9 cellular contexts compared by ENCODE assay signal in genomic region chr3:9028134-9028533, GRCh38.
DNase-seq lines count a peak whose midpoint lies in the region; ATAC-seq and TF ChIP-seq lines count a peak whose summit lies in the region.
"Had no signal": no experiment of that assay in that cellular context is flagged by ENCODE, and none has a peak within 500 bp of the region (broad histone marks: within the 10 kb centered on the region; RNA-seq: fewer than 3 reads in every experiment).

No MANE protein-coding gene starts in this region.

- DNase-seq in AG08395 (ENCODE audit: low spot score) (peak; percentile 64), NCI-H2171 (lab: John Stamatoyannopoulos, UW) (peak; percentile 11), fibroblast of mammary gland (ENCODE audit: low read depth) (peak; percentile 63), neural crest cell (ENCODE audit: low read depth, low spot score) (no peak), esophagus squamous epithelium (lab: John Stamatoyannopoulos, UW) (no peak)

- peaks cover 6% of the 10 kb centered on the region for H3K4me1 Mint-ChIP-seq in neural crest cell
- H3K4me1 Mint-ChIP-seq: B cell had no signal

- H3K4me3 Mint-ChIP-seq in neural crest cell: no peak overlapping the region
- H3K4me3 Mint-ChIP-seq: B cell had no signal

- TF ChIP-seq POLR2A in esophagus squamous epithelium (IDR thresholded peaks at IDR 0.05): no peak

- peaks cover 17% of the 10 kb centered on the region for H3K36me3 Mint-ChIP-seq in neural crest cell (ENCODE audit: low read depth)

- no peak for ATAC-seq in GM18861 (IDR thresholded peaks at IDR 0.05; ENCODE audit: unreplicated experiment)
- no peak for ATAC-seq in GM21723 (IDR thresholded peaks at IDR 0.05; ENCODE audit: unreplicated experiment)
- no peak for ATAC-seq in HG02759 (IDR thresholded peaks at IDR 0.05; ENCODE audit: unreplicated experiment)

- H3K36me3 ChIP-seq in esophagus squamous epithelium: peaks cover 0 to 24% (median 0%) of the 10 kb centered on the region in 3 donors

- peaks cover 0 to 15% (median 0%) of the 10 kb centered on the region in 3 donors for H3K4me1 ChIP-seq in esophagus squamous epithelium

- H3K27ac ChIP-seq in esophagus squamous epithelium: no peak overlapping the region

- H3K9me3 ChIP-seq in esophagus squamous epithelium: no peaks in the 10 kb centered on the region

- WGBS in esophagus squamous epithelium, 2 donors: 19 to 28% methylated on average over 5 of the region's 5 CpGs

- peak overlapping the region; percentile 45 for H3K27ac Mint-ChIP-seq in neural crest cell (ENCODE audit: unreplicated experiment)
- H3K27ac Mint-ChIP-seq: B cell had no signal

- H3K27me3 ChIP-seq in esophagus squamous epithelium: no peaks in the 10 kb centered on the region

- no peaks in the 10 kb centered on the region for H3K27me3 Mint-ChIP-seq in neural crest cell (ENCODE audit: low read depth)

- H3K4me3 ChIP-seq in fibroblast of mammary gland (ENCODE audit: control insufficient read depth, low read depth, low read length) (no peak overlapping the region), esophagus squamous epithelium (no peak overlapping the region)

- TF ChIP-seq CTCF in fibroblast of mammary gland (conservative IDR thresholded peaks at IDR 0.05; ENCODE audit: control insufficient read depth, insufficient read depth, low read depth, low read length): no peak
- no peak for TF ChIP-seq CTCF in neural crest cell (conservative IDR thresholded peaks at IDR 0.05)
- TF ChIP-seq CTCF in esophagus squamous epithelium (IDR thresholded peaks at IDR 0.05): no peak

- H3K9me3 Mint-ChIP-seq in neural crest cell: no peaks in the 10 kb centered on the region

- intact Hi-C loops in esophagus squamous epithelium (cut with DNase I): no loop called here

Comparison
In these comparisons a context has a peak if more than half of its experiments do, and no peak if none do; other contexts are left out.
1. DNase-seq: peak in AG08395 (single experiment), NCI-H2171 (single experiment) and fibroblast of mammary gland (single experiment); none in neural crest cell (single experiment) and esophagus squamous epithelium (single experiment).